Comparison of ENCODE assay signal across 19 cellular contexts in the genomic region with DNA sequence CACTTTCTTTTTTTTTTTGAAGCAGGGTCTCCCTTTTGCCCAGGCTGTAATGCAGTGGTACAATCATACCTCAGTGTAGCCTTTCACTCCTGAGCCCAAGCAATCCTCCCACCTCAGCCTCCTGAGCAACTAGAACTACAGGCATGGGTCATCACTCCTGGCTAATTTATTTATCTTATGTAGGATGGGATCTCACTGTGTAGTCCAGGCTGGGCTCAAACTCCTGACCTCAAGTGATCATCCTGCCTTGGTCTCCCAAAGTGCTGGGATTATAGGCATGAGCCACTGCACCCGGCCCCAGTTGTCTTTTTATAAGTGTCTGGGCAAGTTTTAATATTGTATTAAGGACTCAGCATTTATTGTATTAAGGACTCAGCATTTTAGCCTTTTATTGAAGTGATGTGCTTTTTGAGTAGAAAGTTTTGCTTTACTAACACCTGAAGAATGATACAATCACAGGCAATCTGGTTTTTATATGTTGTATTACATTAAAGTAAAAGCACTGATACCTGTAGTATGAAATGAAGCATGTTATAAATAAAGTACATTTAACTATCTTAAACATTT. TPM values are rescaled to one million over a fixed set of nuclear protein-coding genes. Genes with fewer than 3 reads are reported as not detected.
DNase-seq lines count a peak whose midpoint lies in the region; ATAC-seq and TF ChIP-seq lines count a peak whose summit lies in the region.
"Had no signal": no experiment of that assay in that cellular context is flagged by ENCODE, and none has a peak within 500 bp of the region (broad histone marks: within the 10 kb centered on the region; RNA-seq: fewer than 3 reads in every experiment).

No MANE protein-coding gene starts in this region.

- H3K4me3 Mint-ChIP-seq in CD14-positive monocyte (peak overlapping the region; percentile 75 to 80), T-helper 17 cell (no peak overlapping the region)
- no peak overlapping the region for H3K4me3 Mint-ChIP-seq in activated CD8-positive, alpha-beta T cell treated with anti-CD3 and anti-CD28 coated beads, Interleukin-2, amount 10 ng/mL, durations not matched to agents 7 days and 5 days

- in situ Hi-C loops in gastrocnemius medialis (cut with MboI; ENCODE audit: low sequenced_read_pairs in 4 of 4) = no loop called here

- WGBS in liver = 93% methylated on average over 1 of the region's 1 CpG

- POLR2A ChIA-PET in activated CD8-positive, alpha-beta T cell treated with anti-CD3 and anti-CD28 coated beads, Interleukin-2, amount 10 ng/mL, durations not matched to agents 7 days and 5 days (lab: Charles Lee) = no interaction called here

- no peak for TF ChIP-seq POLR2A in gastrocnemius medialis (IDR thresholded peaks at IDR 0.05)

- no peak for TF ChIP-seq RAD21 in liver (IDR thresholded peaks at IDR 0.05)

- ATAC-seq in T-helper 17 cell (no peak), gastrocnemius medialis (no peak), GM18861 (IDR thresholded peaks at IDR 0.05; ENCODE audit: unreplicated experiment) (no peak)
- no peak for ATAC-seq in activated CD8-positive, alpha-beta T cell treated with anti-CD3 and anti-CD28 coated beads, Interleukin-2, amount 10 ng/mL, durations not matched to agents 7 days and 5 days
- ATAC-seq: PC-3 had no signal

- DNase-seq in CD14-positive monocyte (ENCODE audit: low spot score) (no peak), T-helper 17 cell (no peak), gastrocnemius medialis (no peak), SIG-M5 treated with dmso at 0.1 percent for 504 hours (lab: John Stamatoyannopoulos, UW; ENCODE audit: unreplicated experiment) (no peak)
- DNase-seq in stimulated activated CD4-positive, alpha-beta T cell treated with anti-CD3 and anti-CD28 coated beads, Interleukin-1b, Interleukin-23, amount 100 ng/mL, for 48 hours = no peak
- DNase-seq in activated CD8-positive, alpha-beta T cell treated with anti-CD3 and anti-CD28 coated beads, Interleukin-2, amount 10 ng/mL, durations not matched to agents 7 days and 5 days = no peak
- DNase-seq: H7, Karpas-422, MG63, NCI-H1092, NCI-H1436 treated with DMSO at 0.1 percent for 48 hours, NCI-H2029, NCI-H2171, NCI-H526, PC-3 had no signal

- H3K27ac ChIP-seq in liver (ENCODE audit: low read depth in 1 of 2, low read length in 2 of 2) (peak overlapping the region; percentile 28), gastrocnemius medialis (peak overlapping the region in 3 of 4 donors; percentile 2 to 87 (median 78))

- H3K4me3 ChIP-seq in liver (ENCODE audit: low read depth in 1 of 3, low read length in 3 of 3) (no peak overlapping the region), gastrocnemius medialis (no peak overlapping the region)
- H3K4me3 ChIP-seq: BLaER1 treated with 17β-estradiol and CSF1 and Interleukin-3, amounts not matched to agents 10 nM and 100 nM; MG63; SJSA1 had no signal

- no peaks in the 10 kb centered on the region for H3K9me3 ChIP-seq in T-helper 17 cell (ENCODE audit: control insufficient read depth, low read length, poor library complexity, severe bottlenecking)
- no peaks in the 10 kb centered on the region for H3K9me3 ChIP-seq in liver (ENCODE audit: control insufficient read depth in 4 of 4, low read length in 3 of 4)
- no peaks in the 10 kb centered on the region for H3K9me3 ChIP-seq in gastrocnemius medialis
- H3K9me3 ChIP-seq: MG63, SJSA1 had no signal

- CTCF ChIA-PET in activated CD8-positive, alpha-beta T cell treated with anti-CD3 and anti-CD28 coated beads, Interleukin-2, amount 10 ng/mL, durations not matched to agents 7 days and 5 days (lab: Charles Lee) = no interaction called here

- H3K27me3 ChIP-seq in liver (ENCODE audit: control insufficient read depth in 4 of 4, insufficient read depth in 4 of 4, low read length in 3 of 4) (no peaks in the 10 kb centered on the region), gastrocnemius medialis (no peaks in the 10 kb centered on the region)
- H3K27me3 ChIP-seq: BLaER1 treated with 17β-estradiol and CSF1 and Interleukin-3, amounts not matched to agents 10 nM and 100 nM; MG63; SJSA1 had no signal

- no peak for TF ChIP-seq CTCF in CD14-positive monocyte (IDR thresholded peaks at IDR 0.05)
- TF ChIP-seq CTCF in liver (IDR thresholded peaks at IDR 0.05; ENCODE audit: low read depth, low read length, missing input control) = no peak
- TF ChIP-seq CTCF in gastrocnemius medialis (IDR thresholded peaks at IDR 0.05 in 4 of 5, conservative IDR thresholded peaks at IDR 0.05 in 1 of 5) = no peak

- H3K36me3 ChIP-seq in liver (ENCODE audit: control insufficient read depth in 4 of 4, insufficient read depth in 3 of 4, low read depth in 1 of 4, low read length in 3 of 4) (peaks cover under 1 to 5% (median 3%) of the 10 kb centered on the region in 4 donors), gastrocnemius medialis (peaks cover 0 to 10% of the 10 kb centered on the region in 2 donors)

- peak overlapping the region; percentile 91 to 98 (median 96) for H3K27ac Mint-ChIP-seq in CD14-positive monocyte
- H3K27ac Mint-ChIP-seq in T-helper 17 cell = peak overlapping the region; percentile 47
- H3K27ac Mint-ChIP-seq in activated CD8-positive, alpha-beta T cell treated with anti-CD3 and anti-CD28 coated beads, Interleukin-2, amount 10 ng/mL, durations not matched to agents 7 days and 5 days = no peak overlapping the region

- H3K36me3 Mint-ChIP-seq in CD14-positive monocyte (peaks cover 31 to 36% of the 10 kb centered on the region in 2 donors), T-helper 17 cell (ENCODE audit: low read depth) (no peaks in the 10 kb centered on the region)
- H3K36me3 Mint-ChIP-seq in activated CD8-positive, alpha-beta T cell treated with anti-CD3 and anti-CD28 coated beads, Interleukin-2, amount 10 ng/mL, durations not matched to agents 7 days and 5 days (ENCODE audit: low read depth) = peaks cover 8% of the 10 kb centered on the region

- H3K27me3 Mint-ChIP-seq in CD14-positive monocyte (ENCODE audit: low read depth in 3 of 3) = no peaks in the 10 kb centered on the region
- no peaks in the 10 kb centered on the region for H3K27me3 Mint-ChIP-seq in T-helper 17 cell
- no peaks in the 10 kb centered on the region for H3K27me3 Mint-ChIP-seq in activated CD8-positive, alpha-beta T cell treated with anti-CD3 and anti-CD28 coated beads, Interleukin-2, amount 10 ng/mL, durations not matched to agents 7 days and 5 days (ENCODE audit: low read depth)

- intact Hi-C loops in CD14-positive monocyte (cut with micrococcal nuclease) (no loop called here), gastrocnemius medialis (cut with DNase I; ENCODE audit: low total_unique reads) (no loop called here)

- H3K4me1 Mint-ChIP-seq in CD14-positive monocyte = peaks cover 55% of the 10 kb centered on the region
- peaks cover 17% of the 10 kb centered on the region for H3K4me1 Mint-ChIP-seq in T-helper 17 cell
- peaks cover 7% of the 10 kb centered on the region for H3K4me1 Mint-ChIP-seq in activated CD8-positive, alpha-beta T cell treated with anti-CD3 and anti-CD28 coated beads, Interleukin-2, amount 10 ng/mL, durations not matched to agents 7 days and 5 days (ENCODE audit: low read depth)

- no peak overlapping the region for H3K9ac ChIP-seq in liver (ENCODE audit: low read depth in 1 of 2, low read length in 2 of 2)

- peaks cover 5 to 13% (median 7%) of the 10 kb centered on the region in 4 donors for H3K4me1 ChIP-seq in liver (ENCODE audit: control insufficient read depth in 4 of 4, insufficient read depth in 4 of 4, low read length in 3 of 4)
- peaks cover 33 to 42% of the 10 kb centered on the region in 2 donors for H3K4me1 ChIP-seq in gastrocnemius medialis

- no peaks in the 10 kb centered on the region for H3K9me3 Mint-ChIP-seq in CD14-positive monocyte
- no peaks in the 10 kb centered on the region for H3K9me3 Mint-ChIP-seq in activated CD8-positive, alpha-beta T cell treated with anti-CD3 and anti-CD28 coated beads, Interleukin-2, amount 10 ng/mL, durations not matched to agents 7 days and 5 days (ENCODE audit: insufficient read depth)

TF ChIP-seq in liver, 16 proteins besides CTCF, POLR2A, EP300 and RAD21:
- TF ChIP-seq EGR1 (IDR thresholded peaks at IDR 0.05; ENCODE audit: low read depth in 2 of 2) (no peak), HNF4G (IDR thresholded peaks at IDR 0.05) (no peak), ATF3 (IDR thresholded peaks at IDR 0.05) (no peak), HNF4A (conservative IDR thresholded peaks at IDR 0.05) (no peak), FOXA2 (IDR thresholded peaks at IDR 0.05) (no peak), GABPA (IDR thresholded peaks at IDR 0.05 in 1 of 2, conservative IDR thresholded peaks at IDR 0.05 in 1 of 2) (no peak), TAF1 (conservative IDR thresholded peaks at IDR 0.05) (no peak)

RNA-seq across cellular contexts. Expression of gene VMP1, which starts 22.9 kb away (rescaled TPM):
- polyA plus RNA-seq in CD14-positive monocyte = 100 to 1,000 TPM; 386 to 511 TPM
- total RNA-seq in T-helper 17 cell = 100 to 1,000 TPM; 132 to 159 TPM
- 100 to 1,000 TPM in 1 of 2 donors, 10 to 100 TPM in 1; 58.1 to 118 TPM for total RNA-seq in liver
- polyA plus RNA-seq in liver = 10 to 100 TPM; 46.4 to 85.0 TPM
- 10 to 100 TPM; 39.2 to 55.0 (median 48.4) TPM for total RNA-seq in gastrocnemius medialis
- 100 to 1,000 TPM; 122 to 123 TPM for total RNA-seq in activated CD8-positive, alpha-beta T cell treated with anti-CD3 and anti-CD28 coated beads, Interleukin-2, amount 10 ng/mL, durations not matched to agents 7 days and 5 days

RNA-seq across cellular contexts. Expression of gene PTRH2, which starts 23.1 kb away (rescaled TPM):
- polyA plus RNA-seq in CD14-positive monocyte (10 to 100 TPM; 26.0 to 27.0 TPM), liver (10 to 100 TPM; 22.7 to 39.1 TPM)
- total RNA-seq in T-helper 17 cell (1 to 10 TPM; 6.9 to 9.0 TPM), liver (10 to 100 TPM in 1 of 2 donors, 1 to 10 TPM in 1; 9.7 to 23.4 TPM), gastrocnemius medialis (10 to 100 TPM; 17.4 to 18.7 (median 18.1) TPM)
- 10 to 100 TPM; 21.5 to 24.7 TPM for total RNA-seq in activated CD8-positive, alpha-beta T cell treated with anti-CD3 and anti-CD28 coated beads, Interleukin-2, amount 10 ng/mL, durations not matched to agents 7 days and 5 days

Comparison
In these comparisons a context has a peak if more than half of its experiments do, and no peak if none do; other contexts are left out.
1. H3K4me3 Mint-ChIP-seq: peak in CD14-positive monocyte (2 of 2); none in T-helper 17 cell (single experiment) and activated CD8-positive, alpha-beta T cell treated with anti-CD3 and anti-CD28 coated beads, Interleukin-2, amount 10 ng/mL, durations not matched to agents 7 days and 5 days (single experiment).